13 cellular contexts compared by ENCODE assay signal in genomic region chr5:127586811-127587210, GRCh38.
DNase-seq lines count a peak whose midpoint lies in the region; ATAC-seq and TF ChIP-seq lines count a peak whose summit lies in the region.
"Had no signal": no experiment of that assay in that cellular context is flagged by ENCODE, and none has a peak within 500 bp of the region (broad histone marks: within the 10 kb centered on the region; RNA-seq: fewer than 3 reads in every experiment).

No MANE protein-coding gene starts in this region.

- peak; percentile 15 for ATAC-seq in GM19324 (IDR thresholded peaks at IDR 0.05; ENCODE audit: low FRiP score, unreplicated experiment)
- peak; percentile 45 for ATAC-seq in GM21737 (IDR thresholded peaks at IDR 0.05; ENCODE audit: unreplicated experiment)
- peak; percentile 45 for ATAC-seq in HG03135 (IDR thresholded peaks at IDR 0.05; ENCODE audit: unreplicated experiment)
- ATAC-seq: PC-3 had no signal

- no peaks in the 10 kb centered on the region for H3K4me1 ChIP-seq in right atrium auricular region
- H3K4me1 ChIP-seq: ascending aorta, tibial artery had no signal

- H3K27me3 ChIP-seq in right atrium auricular region, result no peaks in the 10 kb centered on the region
- H3K27me3 ChIP-seq: ascending aorta, tibial artery had no signal

- DNase-seq in renal cortical epithelial cell (ENCODE audit: low read depth) (peak; percentile 33), right atrium auricular region (ENCODE audit: low spot score) (no peak), COLO829 (ENCODE audit: low spot score) (no peak), DMS53 treated with DMSO at 0.1 percent for 48 hours (lab: John Stamatoyannopoulos, UW; ENCODE audit: unreplicated experiment) (no peak)
- DNase-seq: activated CD8-positive, alpha-beta memory T cell treated with anti-CD3 and anti-CD28 coated beads, Interleukin-2, amount 50 U/mL, for 4 hours; NCI-H2029 treated with DMSO at 0.1 percent for 48 hours; PC-3; T1000; tibial artery had no signal

- H3K27ac ChIP-seq in right atrium auricular region, result no peak overlapping the region
- H3K27ac ChIP-seq: ascending aorta, tibial artery had no signal

- no peak overlapping the region for H3K4me3 ChIP-seq in right atrium auricular region
- H3K4me3 ChIP-seq: ascending aorta, tibial artery had no signal

- no peaks in the 10 kb centered on the region for H3K9me3 ChIP-seq in right atrium auricular region
- H3K9me3 ChIP-seq: ascending aorta, tibial artery had no signal

- no peaks in the 10 kb centered on the region for H3K36me3 ChIP-seq in right atrium auricular region
- H3K36me3 ChIP-seq: ascending aorta, tibial artery had no signal

- TF ChIP-seq CTCF in right atrium auricular region (IDR thresholded peaks at IDR 0.05), result no peak
